In the genomic region with DNA sequence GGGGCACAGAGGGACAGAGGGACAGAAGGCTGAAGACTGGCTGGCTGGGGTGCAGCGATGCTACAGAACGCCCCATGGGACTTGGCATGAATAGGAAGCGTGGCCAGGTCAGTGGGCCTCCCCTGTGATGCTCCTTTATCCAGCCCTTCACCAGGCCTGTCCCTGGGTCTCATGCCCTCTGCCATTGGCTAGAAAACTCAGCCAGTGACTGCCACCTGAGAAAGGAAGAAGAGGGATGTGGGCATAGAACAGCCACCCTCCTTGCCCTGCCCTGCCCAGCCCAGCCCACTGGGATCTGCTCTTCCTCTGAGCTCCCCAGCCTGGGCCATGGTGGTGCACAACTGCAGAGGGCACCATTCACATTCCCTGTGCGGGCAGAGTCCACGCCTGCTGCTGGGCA, we compare ENCODE assay signal across 23 cellular contexts. TPM values are rescaled to one million over a fixed set of nuclear protein-coding genes. Genes with fewer than 3 reads are reported as not detected.
A peak's percentile ranks its signal among the peaks of the same experiment; 100 is the strongest.
DNase-seq lines count a peak whose midpoint lies in the region; ATAC-seq and TF ChIP-seq lines count a peak whose summit lies in the region.
"Had no signal": no experiment of that assay in that cellular context is flagged by ENCODE, and none has a peak within 500 bp of the region (broad histone marks: within the 10 kb centered on the region; RNA-seq: fewer than 3 reads in every experiment).

No MANE protein-coding gene starts in this region.

- H3F3A ChIP-seq in SK-N-SH (replicated peaks; ENCODE audit: insufficient read depth): peaks cover 17% of the 10 kb centered on the region

- POLR2A ChIA-PET in SK-N-SH (lab: Yijun Ruan, JAX): interaction anchor here (2.1 kb wide), 1 partner anchor 10 kb away, joined by 5 read pairs; a partner anchor contains a TSS

- H3K9ac ChIP-seq in rectal smooth muscle tissue (ENCODE audit: low read length) (no peak overlapping the region), SK-N-SH (no peak overlapping the region)
- H3K9ac ChIP-seq: KMS-11 had no signal

- H2AFZ ChIP-seq in hepatocyte (no peak overlapping the region), SK-N-SH (ENCODE audit: low read depth) (no peak overlapping the region)

- H3K36me3 ChIP-seq in right atrium auricular region (no peaks in the 10 kb centered on the region), hepatocyte (replicated peaks; ENCODE audit: insufficient read depth, low read depth) (no peaks in the 10 kb centered on the region), rectal smooth muscle tissue (ENCODE audit: control insufficient read depth, insufficient read depth, low read length) (no peaks in the 10 kb centered on the region), SK-N-SH (replicated peaks in 1 of 2; ENCODE audit: control insufficient read depth in 1 of 2, insufficient read depth in 2 of 2, low read length in 1 of 2) (no peaks in the 10 kb centered on the region)
- H3K36me3 ChIP-seq: cardiac muscle cell, HAP-1, right lobe of liver had no signal

- H3K27ac ChIP-seq in right atrium auricular region (peak overlapping the region; percentile 0 to 8), hepatocyte (peak overlapping the region; percentile 68), rectal smooth muscle tissue (ENCODE audit: low read depth, low read length) (peak overlapping the region; percentile 57), SK-N-SH (ENCODE audit: low read depth in 2 of 2, low read length in 1 of 2) (no peak overlapping the region)
- H3K27ac ChIP-seq: cardiac muscle cell, KMS-11, right lobe of liver, RWPE1, testis had no signal

- H3K9me2 ChIP-seq in hepatocyte (replicated peaks; ENCODE audit: insufficient read depth) (no peaks in the 10 kb centered on the region), SK-N-SH (no peaks in the 10 kb centered on the region)

- H4K20me1 ChIP-seq in hepatocyte (ENCODE audit: insufficient read depth, poor library complexity, severe bottlenecking) (no peaks in the 10 kb centered on the region), SK-N-SH (ENCODE audit: insufficient read depth) (no peaks in the 10 kb centered on the region)

- H3K4me3 ChIP-seq in right atrium auricular region (no peak overlapping the region), hepatocyte (no peak overlapping the region), rectal smooth muscle tissue (ENCODE audit: low read length) (no peak overlapping the region), SK-N-SH (ENCODE audit: low read depth in 2 of 2, low read length in 1 of 2) (no peak overlapping the region)
- H3K4me3 ChIP-seq: cardiac muscle cell, HAP-1, right lobe of liver, testis had no signal

- DNase-seq in right atrium auricular region (ENCODE audit: low spot score): no peak
- no peak for DNase-seq in left cardiac atrium
- DNase-seq in hepatocyte (ENCODE audit: low spot score): no peak
- DNase-seq in SK-N-SH: no peak
- DNase-seq: activated CD8-positive, alpha-beta T cell treated with anti-CD3 and anti-CD28 coated beads, Interleukin-2, amount 10 ng/mL, durations not matched to agents 7 days and 5 days; CD8-positive, alpha-beta T cell; dermis blood vessel endothelial cell; NCI-H1436; NCI-H82; right lobe of liver; stimulated activated CD4-positive, alpha-beta T cell treated with anti-CD3 and anti-CD28 coated beads, Interleukin-15, amount 100 ng/mL, for 24 hours; stimulated activated naive CD4-positive, alpha-beta T cell; testis had no signal

- H3K4me2 ChIP-seq in hepatocyte: no peak overlapping the region
- no peak overlapping the region for H3K4me2 ChIP-seq in SK-N-SH
- H3K4me2 ChIP-seq: KMS-11 had no signal

- H3K4me1 ChIP-seq in right atrium auricular region (peaks cover 0 to 9% of the 10 kb centered on the region in 2 donors), hepatocyte (ENCODE audit: insufficient read depth) (peaks cover 16% of the 10 kb centered on the region), rectal smooth muscle tissue (ENCODE audit: control insufficient read depth, insufficient read depth, low read length) (peaks cover 20% of the 10 kb centered on the region), SK-N-SH (ENCODE audit: control insufficient read depth in 1 of 2, insufficient read depth in 2 of 2, low read depth in 1 of 2, low read length in 1 of 2) (peaks cover 10 to 12% of the 10 kb centered on the region in 2 experiments)
- H3K4me1 ChIP-seq: HAP-1, right lobe of liver, testis had no signal

- no peaks in the 10 kb centered on the region for H3K27me3 ChIP-seq in right atrium auricular region
- no peaks in the 10 kb centered on the region for H3K27me3 ChIP-seq in hepatocyte
- H3K27me3 ChIP-seq in rectal smooth muscle tissue (ENCODE audit: control insufficient read depth, insufficient read depth, low read length): no peaks in the 10 kb centered on the region
- no peaks in the 10 kb centered on the region for H3K27me3 ChIP-seq in SK-N-SH (ENCODE audit: insufficient read depth)
- H3K27me3 ChIP-seq: cardiac muscle cell, right lobe of liver, testis had no signal

- H3K79me2 ChIP-seq in hepatocyte (no peaks in the 10 kb centered on the region), SK-N-SH (ENCODE audit: insufficient read depth) (no peaks in the 10 kb centered on the region)

- ATAC-seq in left cardiac atrium (no peak), GM18870 (IDR thresholded peaks at IDR 0.05; ENCODE audit: unreplicated experiment) (no peak), GM21390 (IDR thresholded peaks at IDR 0.05; ENCODE audit: unreplicated experiment) (no peak), HG03378 (IDR thresholded peaks at IDR 0.05; ENCODE audit: unreplicated experiment) (no peak)
- ATAC-seq: activated CD8-positive, alpha-beta T cell treated with anti-CD3 and anti-CD28 coated beads, Interleukin-2, amount 10 ng/mL, durations not matched to agents 7 days and 5 days; CD8-positive, alpha-beta T cell; SK-N-SH treated with all-trans-retinoic acid at 6 μM for 48 hours had no signal

- no peak for TF ChIP-seq EP300 in SK-N-SH (IDR thresholded peaks at IDR 0.05; ENCODE audit: borderline replicate concordance in 1 of 2, low read depth in 1 of 2, low read length in 1 of 2)

- intact Hi-C loops in left cardiac atrium (cut with DNase I): no loop called here

- CTCF ChIA-PET in SK-N-SH (lab: Yijun Ruan, JAX): interaction anchor here (1.1 to 3.7 kb wide), 7 partner anchors 8 to 46 kb away, joined by 3 to 21 read pairs (median 3); no protein-coding TSS in a partner anchor

- TF ChIP-seq CTCF in right atrium auricular region (IDR thresholded peaks at IDR 0.05) (no peak), hepatocyte (IDR thresholded peaks at IDR 0.05; ENCODE audit: poor library complexity) (no peak), SK-N-SH (IDR thresholded peaks at IDR 0.05) (no peak)

- WGBS in hepatocyte (ENCODE audit: low lambda C conversion rate, missing lambda C conversion rate): 98% methylated on average over 5 of the region's 5 CpGs
- WGBS in SK-N-SH (ENCODE audit: low lambda C conversion rate): 95% methylated on average over 5 of the region's 5 CpGs

- peaks cover 0 to 4% of the 10 kb centered on the region in 2 donors for H3K9me3 ChIP-seq in right atrium auricular region
- H3K9me3 ChIP-seq in hepatocyte (ENCODE audit: low read depth): no peaks in the 10 kb centered on the region
- H3K9me3 ChIP-seq in SK-N-SH: no peaks in the 10 kb centered on the region
- H3K9me3 ChIP-seq: HAP-1, right lobe of liver, testis had no signal

- TF ChIP-seq RAD21 in SK-N-SH (IDR thresholded peaks at IDR 0.05; ENCODE audit: low read length): no peak

TF ChIP-seq in SK-N-SH, 30 proteins besides CTCF, POLR2A, EP300 and RAD21 (continues in another document):
- TF ChIP-seq TCF12 (IDR thresholded peaks at IDR 0.05): no peak
- TF ChIP-seq, protein P1, sequence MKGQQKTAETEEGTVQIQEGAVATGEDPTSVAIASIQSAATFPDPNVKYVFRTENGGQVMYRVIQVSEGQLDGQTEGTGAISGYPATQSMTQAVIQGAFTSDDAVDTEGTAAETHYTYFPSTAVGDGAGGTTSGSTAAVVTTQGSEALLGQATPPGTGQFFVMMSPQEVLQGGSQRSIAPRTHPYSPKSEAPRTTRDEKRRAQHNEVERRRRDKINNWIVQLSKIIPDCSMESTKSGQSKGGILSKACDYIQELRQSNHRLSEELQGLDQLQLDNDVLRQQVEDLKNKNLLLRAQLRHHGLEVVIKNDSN (IDR thresholded peaks at IDR 0.05; ENCODE audit: borderline replicate concordance, low read depth): no peak
- TF ChIP-seq NFIC (IDR thresholded peaks at IDR 0.05; ENCODE audit: borderline replicate concordance): no peak
- no peak for TF ChIP-seq ELF1 (IDR thresholded peaks at IDR 0.05)
- TF ChIP-seq MXI1 (IDR thresholded peaks at IDR 0.05; ENCODE audit: low read depth, low read length): no peak
- TF ChIP-seq TAF1 (IDR thresholded peaks at IDR 0.05; ENCODE audit: borderline replicate concordance, low read depth, low read length): no peak
- no peak for TF ChIP-seq YY1 (IDR thresholded peaks at IDR 0.05; ENCODE audit: low read depth)

RNA-seq across cellular contexts. Expression of a gene that starts 10.5 kb away (rescaled TPM):
- total RNA-seq in right atrium auricular region (100 to 1,000 TPM; 145 TPM), left cardiac atrium (100 to 1,000 TPM; 185 to 202 TPM), hepatocyte (255 and 338 TPM in 2 replicates)
- polyA plus RNA-seq in hepatocyte (455 and 484 TPM in 2 replicates), SK-N-SH (2012; rRNA removed) (306 and 350 TPM in 2 replicates)
- polyA plus RNA-seq in SK-N-SH (2012; cell fraction: cytosol; rRNA removed): 391 and 431 TPM in 2 replicates
- polyA plus RNA-seq in SK-N-SH (2012; cell fraction: nucleus; rRNA removed): 69.8 and 155 TPM in 2 replicates

RNA-seq across cellular contexts. Expression of a gene that starts 49.5 kb away (rescaled TPM):
- total RNA-seq in right atrium auricular region: not detected
- under 1 TPM; 0.29 to 0.52 TPM for total RNA-seq in left cardiac atrium
- 2.3 and 3.5 TPM in 2 replicates for total RNA-seq in hepatocyte
- 6.0 and 6.8 TPM in 2 replicates for polyA plus RNA-seq in hepatocyte
- polyA plus RNA-seq in SK-N-SH (2012; rRNA removed): 4.0 and 5.9 TPM in 2 replicates
- 7.1 and 8.9 TPM in 2 replicates for polyA plus RNA-seq in SK-N-SH (2012; cell fraction: cytosol; rRNA removed)
- 3.6 and 5.5 TPM in 2 replicates for polyA plus RNA-seq in SK-N-SH (2012; cell fraction: nucleus; rRNA removed)
- total RNA-seq: activated CD8-positive, alpha-beta T cell treated with anti-CD3 and anti-CD28 coated beads, Interleukin-2, amount 10 ng/mL, durations not matched to agents 7 days and 5 days; activated T-helper 2 cell treated with anti-CD3 and anti-CD28 coated beads, Interferon-gamma antibody, Interleukin-2, Interleukin-4, amounts not matched to agents 10 μg/mL and 5 μg/mL and 100 μg/mL, durations not matched to agents 14 hours and 24 hours and 36 hours; CD8-positive, alpha-beta T cell; right lobe of liver had no signal

Comparison
In these comparisons a context has a peak if more than half of its experiments do, and no peak if none do; other contexts are left out.
1. H3K27ac ChIP-seq: peak in right atrium auricular region (2 of 2), hepatocyte (single experiment) and rectal smooth muscle tissue (single experiment); none in SK-N-SH (0 of 2).